8 cellular contexts compared by ENCODE assay signal in genomic region chrX:134396174-134396573, GRCh38. TPM values are rescaled to one million over a fixed set of nuclear protein-coding genes. Genes with fewer than 3 reads are reported as not detected.
A peak's percentile ranks its signal among the peaks of the same experiment; 100 is the strongest.
DNase-seq lines count a peak whose midpoint lies in the region; ATAC-seq and TF ChIP-seq lines count a peak whose summit lies in the region.

No MANE protein-coding gene starts in this region.

- H3K9me3 ChIP-seq in DOHH2 (ENCODE audit: control insufficient read depth, insufficient read depth, low read length) (no peaks in the 10 kb centered on the region), neural cell (ENCODE audit: low read length) (no peaks in the 10 kb centered on the region)

- TF ChIP-seq RAD21 in neural cell (conservative IDR thresholded peaks at IDR 0.05) = peak; percentile 64

- no peak overlapping the region for H2AFZ ChIP-seq in neural cell (ENCODE audit: low read depth, low read length)

- ATAC-seq in GM19023 (IDR thresholded peaks at IDR 0.05; ENCODE audit: unreplicated experiment) (no peak), omental fat pad (ENCODE audit: low FRiP score) (no peak)

- TF ChIP-seq CTCF in DOHH2 (IDR thresholded peaks at IDR 0.05; ENCODE audit: low read depth, low read length, poor library complexity, severe bottlenecking) = peak; percentile 63
- peak; percentile 78 to 81 for TF ChIP-seq CTCF in brain (conservative IDR thresholded peaks at IDR 0.05)
- peak; percentile 69 for TF ChIP-seq CTCF in neural cell (IDR thresholded peaks at IDR 0.05; ENCODE audit: poor library complexity, severe bottlenecking)
- no peak for TF ChIP-seq CTCF in omental fat pad (IDR thresholded peaks at IDR 0.05)

- H3K27ac Mint-ChIP-seq in brain = peak overlapping the region in 4 of 5 experiments; percentile 24 to 60 (median 34)

- H3K4me1 ChIP-seq in DOHH2 (ENCODE audit: control insufficient read depth, low read length) = no peaks in the 10 kb centered on the region

- no peak overlapping the region for H3K4me2 ChIP-seq in DOHH2 (ENCODE audit: low read length)
- H3K4me2 ChIP-seq in neural cell (ENCODE audit: low read length) = no peak overlapping the region

- H3K27me3 Mint-ChIP-seq in brain = peaks cover 6% of the 10 kb centered on the region

- H3K9me3 Mint-ChIP-seq in brain = no peaks in the 10 kb centered on the region

- no peak overlapping the region for H3K4me3 Mint-ChIP-seq in brain

- H3K9me2 ChIP-seq in DOHH2 (replicated peaks; ENCODE audit: control insufficient read depth, low read length) (no peaks in the 10 kb centered on the region), neural cell (ENCODE audit: insufficient read depth, low read length) (no peaks in the 10 kb centered on the region)

- H3K4me3 ChIP-seq in DOHH2 (ENCODE audit: low read length) (no peak overlapping the region), neural cell (ENCODE audit: low read length) (no peak overlapping the region)

- no peak overlapping the region for H3K27ac ChIP-seq in DOHH2 (ENCODE audit: low read depth, low read length)
- no peak overlapping the region for H3K27ac ChIP-seq in neural cell (ENCODE audit: low read length)

- peaks cover 1% of the 10 kb centered on the region for H3K79me2 ChIP-seq in DOHH2 (ENCODE audit: control insufficient read depth, low read length)
- H3K79me2 ChIP-seq in neural cell (replicated peaks; ENCODE audit: insufficient read depth, low read length) = no peaks in the 10 kb centered on the region

- no peak for TF ChIP-seq EP300 in neural cell (conservative IDR thresholded peaks at IDR 0.05; ENCODE audit: poor library complexity, severe bottlenecking)

- no peak overlapping the region for H3K9ac ChIP-seq in neural cell (ENCODE audit: low read length)

- H3K27me3 ChIP-seq in DOHH2 (ENCODE audit: control insufficient read depth, low read length) = no peaks in the 10 kb centered on the region
- no peaks in the 10 kb centered on the region for H3K27me3 ChIP-seq in neural cell (ENCODE audit: insufficient read depth, low read depth, low read length)

- H3K36me3 Mint-ChIP-seq in brain = peaks cover 7% of the 10 kb centered on the region

- H3F3A ChIP-seq in DOHH2 (ENCODE audit: control insufficient read depth, insufficient read depth) (no peaks in the 10 kb centered on the region), neural cell (ENCODE audit: insufficient read depth, low read length, poor library complexity, severe bottlenecking) (no peaks in the 10 kb centered on the region)

- H4K20me1 ChIP-seq in DOHH2 (ENCODE audit: control insufficient read depth, insufficient read depth, low read depth, low read length) (no peaks in the 10 kb centered on the region), neural cell (ENCODE audit: insufficient read depth) (no peaks in the 10 kb centered on the region)

- peaks cover 65% of the 10 kb centered on the region for H3K36me3 ChIP-seq in DOHH2 (ENCODE audit: control insufficient read depth, low read length)
- H3K36me3 ChIP-seq in neural cell (ENCODE audit: insufficient read depth, low read length) = no peaks in the 10 kb centered on the region

- DNase-seq in KBM-7 = peak; percentile 35
- no peak for DNase-seq in activated gamma-delta T cell treated with Interleukin-2 at 50 U/mL for 16 hours
- no peak for DNase-seq in T-helper 2 cell
- DNase-seq in omental fat pad (ENCODE audit: low spot score) = no peak

- in situ Hi-C loops in KBM-7 (cut with MboI; ENCODE audit: low pct_unique_long_range_greater_than_20kb, low sequenced_read_pairs) = no loop called here

- peaks cover 9% of the 10 kb centered on the region for H3K4me1 Mint-ChIP-seq in brain

TF ChIP-seq in neural cell, 6 proteins besides CTCF, POLR2A, EP300 and RAD21:
- TF ChIP-seq SMC3 (conservative IDR thresholded peaks at IDR 0.05; ENCODE audit: poor library complexity) = peak; percentile 69
- no peak for TF ChIP-seq EZH2 (IDR thresholded peaks at IDR 0.05; ENCODE audit: borderline replicate concordance, insufficient read depth, low read length, poor library complexity, severe bottlenecking)
- no peak for TF ChIP-seq REST (IDR thresholded peaks at IDR 0.05; ENCODE audit: borderline replicate concordance)
- TF ChIP-seq POLR2AphosphoS5 (IDR thresholded peaks at IDR 0.05) = no peak
TF ChIP-seq in neural cell: peak in this region for 1.

RNA-seq across cellular contexts. Expression of gene PHF6, which starts 23.1 kb away (rescaled TPM):
- 14.7 TPM for polyA plus RNA-seq in brain (ENCODE audit: insufficient read depth, low read depth, low replicate concordance)
- 39.1 and 41.5 TPM in 2 replicates for polyA plus RNA-seq in neural cell
- 130 and 131 TPM in 2 replicates for polyA minus RNA-seq in neural cell
- total RNA-seq in omental fat pad = 10 to 100 TPM in 2 of 4 donors, 1 to 10 TPM in 2; 7.9 to 14.2 (median 9.7) TPM

Comparison
In these comparisons a context has a peak if more than half of its experiments do, and no peak if none do; other contexts are left out.
1. CTCF ChIP-seq: peak in DOHH2 (single experiment), brain (2 of 2) and neural cell (single experiment); none in omental fat pad (0 of 3).